Comparison of ENCODE assay signal across 1 cellular context in genomic region chr10:112448903-112449302, GRCh38.
TF ChIP-seq lines count a peak whose summit lies in the region.

No MANE protein-coding gene starts in this region.

TF ChIP-seq in GM12878, 131 proteins besides CTCF, POLR2A, EP300 and RAD21:
- TF ChIP-seq PKNOX1 (IDR thresholded peaks at IDR 0.05) (no peak), ZNF217 (IDR thresholded peaks at IDR 0.05) (no peak), NRF1 (conservative IDR thresholded peaks at IDR 0.05; ENCODE audit: low read depth, low read length) (no peak), IRF3 (IDR thresholded peaks at IDR 0.05) (no peak), SMAD1 (IDR thresholded peaks at IDR 0.05; ENCODE audit: low read depth, partially characterized antibody) (no peak)
